Comparison of ENCODE assay signal across 14 cellular contexts in genomic region chr15:38042707-38043445, GRCh38.
DNase-seq lines count a peak whose midpoint lies in the region; TF ChIP-seq lines count a peak whose summit lies in the region.
"Had no signal": no experiment of that assay in that cellular context is flagged by ENCODE, and none has a peak within 500 bp of the region (broad histone marks: within the 10 kb centered on the region; RNA-seq: fewer than 3 reads in every experiment).

No MANE protein-coding gene starts in this region.

- no peaks in the 10 kb centered on the region for H3K36me3 Mint-ChIP-seq in HFFc6 (ENCODE audit: low read depth)
- H3K36me3 Mint-ChIP-seq: naive thymus-derived CD8-positive, alpha-beta T cell had no signal

- TF ChIP-seq CTCF in HFFc6 (IDR thresholded peaks at IDR 0.05) (no peak), left ventricle myocardium inferior (IDR thresholded peaks at IDR 0.05; ENCODE audit: borderline replicate concordance) (no peak)

- H3K9me3 ChIP-seq in left ventricle myocardium inferior (replicated peaks) (no peaks in the 10 kb centered on the region), MG63 (no peaks in the 10 kb centered on the region)
- H3K9me3 ChIP-seq: transverse colon had no signal

- no peaks in the 10 kb centered on the region for H3K27me3 ChIP-seq in left ventricle myocardium inferior (ENCODE audit: low read depth)
- H3K27me3 ChIP-seq in MG63 = no peaks in the 10 kb centered on the region
- H3K27me3 ChIP-seq: transverse colon had no signal

- intact Hi-C loops in left ventricle myocardium inferior (cut with micrococcal nuclease) = no loop called here

- H3K4me3 Mint-ChIP-seq in HFFc6 = peak overlapping the region; percentile 1; the same call in 1 of the 2 replicates
- H3K4me3 Mint-ChIP-seq: activated CD4-positive, alpha-beta T cell treated with anti-CD3 and anti-CD28 coated beads, Interleukin-2, amount 10 ng/mL, durations not matched to agents 7 days and 5 days; naive thymus-derived CD8-positive, alpha-beta T cell had no signal

- DNase-seq in HFFc6 (no peak), left ventricle myocardium inferior (no peak), pons (ENCODE audit: low spot score) (peak; percentile 73), SIG-M5 (lab: John Stamatoyannopoulos, UW) (no peak), MG63 (no peak), iPS-NIHi7 (ENCODE audit: extremely low spot score) (no peak), T-helper 9 cell (no peak)
- DNase-seq: activated CD4-positive, alpha-beta T cell treated with anti-CD3 and anti-CD28 coated beads, Interleukin-2, amount 10 ng/mL, durations not matched to agents 7 days and 5 days; activated gamma-delta T cell treated with Interleukin-2 at 50 U/mL for 16 hours; Calu3; central memory CD4-positive, alpha-beta T cell; naive thymus-derived CD8-positive, alpha-beta T cell; transverse colon had no signal

- H3K4me1 Mint-ChIP-seq in HFFc6 (ENCODE audit: low read depth) = peaks cover 77% of the 10 kb centered on the region

- no peaks in the 10 kb centered on the region for H3K36me3 ChIP-seq in left ventricle myocardium inferior
- no peaks in the 10 kb centered on the region for H3K36me3 ChIP-seq in MG63
- H3K36me3 ChIP-seq: transverse colon had no signal

- H3K27me3 Mint-ChIP-seq in HFFc6 (ENCODE audit: insufficient read depth) = no peaks in the 10 kb centered on the region

- H3K4me3 ChIP-seq in left ventricle myocardium inferior (no peak overlapping the region), MG63 (no peak overlapping the region)
- H3K4me3 ChIP-seq: transverse colon had no signal

- no peaks in the 10 kb centered on the region for H3K9me3 Mint-ChIP-seq in HFFc6
- H3K9me3 Mint-ChIP-seq: activated CD4-positive, alpha-beta T cell treated with anti-CD3 and anti-CD28 coated beads, Interleukin-2, amount 10 ng/mL, durations not matched to agents 7 days and 5 days had no signal

- H3K27ac Mint-ChIP-seq in HFFc6 = peak overlapping the region; percentile 63
- H3K27ac Mint-ChIP-seq: activated CD4-positive, alpha-beta T cell treated with anti-CD3 and anti-CD28 coated beads, Interleukin-2, amount 10 ng/mL, durations not matched to agents 7 days and 5 days; naive thymus-derived CD8-positive, alpha-beta T cell had no signal

- peak overlapping the region; percentile 42 for H3K27ac ChIP-seq in left ventricle myocardium inferior (replicated peaks)

- H3K4me1 ChIP-seq in left ventricle myocardium inferior = peaks cover 8% of the 10 kb centered on the region

TF ChIP-seq in PFSK-1, 5 proteins besides CTCF, POLR2A, EP300 and RAD21:
- TF ChIP-seq FOXP2 (optimal IDR thresholded peaks at IDR 0.05; ENCODE audit: borderline replicate concordance, extremely low read depth, extremely low read length, insufficient read depth) (peak; percentile 51), POLR2AphosphoS5 (IDR thresholded peaks at IDR 0.05; ENCODE audit: low read depth, low read length) (no peak), SIN3A (IDR thresholded peaks at IDR 0.05; ENCODE audit: borderline replicate concordance, insufficient read depth, low read length) (no peak)
